ENCODE assay signal across 1 cellular context in genomic region chr10:3780056-3780765, GRCh38.
TF ChIP-seq lines count a peak whose summit lies in the region.

No MANE protein-coding gene starts in this region.

TF ChIP-seq in K562, 482 proteins besides CTCF, POLR2A, EP300 and RAD21 (continued from another document):
- TF ChIP-seq ZMIZ1 (IDR thresholded peaks at IDR 0.05; ENCODE audit: low read depth in 2 of 2, low read length in 2 of 2) = no peak
